In the genomic region with DNA sequence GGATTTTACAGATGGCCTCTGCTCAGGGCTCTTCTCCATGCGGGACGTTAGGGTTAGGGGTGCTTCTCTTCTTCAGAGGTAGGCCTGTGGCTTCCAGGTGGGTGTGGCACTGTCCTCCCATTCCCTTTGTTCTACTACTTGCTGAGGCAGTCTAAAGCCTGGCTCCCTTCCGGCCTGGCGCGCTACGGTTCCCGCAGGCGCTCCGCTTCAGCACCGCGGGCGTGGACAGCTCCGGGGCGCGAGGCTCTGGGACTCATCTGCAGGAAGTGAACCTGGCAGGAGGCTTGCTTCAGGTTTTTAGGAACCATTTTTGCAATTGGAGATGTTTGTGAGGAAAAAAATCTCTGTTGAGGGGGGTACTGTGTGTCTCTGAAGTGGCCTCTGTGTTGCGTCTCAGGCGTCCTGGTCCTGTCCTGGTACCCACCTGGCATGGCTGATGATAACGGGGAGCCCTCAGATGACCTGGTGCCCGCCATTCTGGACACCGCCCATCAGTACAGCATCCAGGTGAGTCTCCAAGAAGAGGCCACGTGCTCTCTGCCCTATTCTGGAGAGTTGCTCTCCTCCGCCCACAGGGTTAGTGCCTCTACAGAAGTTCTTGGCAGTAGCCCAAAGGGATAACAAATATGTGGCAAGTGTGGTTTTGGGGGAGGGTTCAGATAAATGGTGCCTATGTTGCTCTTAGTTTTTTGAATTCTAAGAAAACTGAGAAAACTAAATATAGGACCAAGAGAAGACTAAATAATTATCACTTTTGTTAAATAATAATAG, we compare ENCODE assay signal across 1 cellular context.
TF ChIP-seq lines count a peak whose summit lies in the region.

No MANE protein-coding gene starts in this region.

TF ChIP-seq in HEK293, 187 proteins besides CTCF, POLR2A, EP300 and RAD21 (continued from another document):
- TF ChIP-seq, protein P1, sequence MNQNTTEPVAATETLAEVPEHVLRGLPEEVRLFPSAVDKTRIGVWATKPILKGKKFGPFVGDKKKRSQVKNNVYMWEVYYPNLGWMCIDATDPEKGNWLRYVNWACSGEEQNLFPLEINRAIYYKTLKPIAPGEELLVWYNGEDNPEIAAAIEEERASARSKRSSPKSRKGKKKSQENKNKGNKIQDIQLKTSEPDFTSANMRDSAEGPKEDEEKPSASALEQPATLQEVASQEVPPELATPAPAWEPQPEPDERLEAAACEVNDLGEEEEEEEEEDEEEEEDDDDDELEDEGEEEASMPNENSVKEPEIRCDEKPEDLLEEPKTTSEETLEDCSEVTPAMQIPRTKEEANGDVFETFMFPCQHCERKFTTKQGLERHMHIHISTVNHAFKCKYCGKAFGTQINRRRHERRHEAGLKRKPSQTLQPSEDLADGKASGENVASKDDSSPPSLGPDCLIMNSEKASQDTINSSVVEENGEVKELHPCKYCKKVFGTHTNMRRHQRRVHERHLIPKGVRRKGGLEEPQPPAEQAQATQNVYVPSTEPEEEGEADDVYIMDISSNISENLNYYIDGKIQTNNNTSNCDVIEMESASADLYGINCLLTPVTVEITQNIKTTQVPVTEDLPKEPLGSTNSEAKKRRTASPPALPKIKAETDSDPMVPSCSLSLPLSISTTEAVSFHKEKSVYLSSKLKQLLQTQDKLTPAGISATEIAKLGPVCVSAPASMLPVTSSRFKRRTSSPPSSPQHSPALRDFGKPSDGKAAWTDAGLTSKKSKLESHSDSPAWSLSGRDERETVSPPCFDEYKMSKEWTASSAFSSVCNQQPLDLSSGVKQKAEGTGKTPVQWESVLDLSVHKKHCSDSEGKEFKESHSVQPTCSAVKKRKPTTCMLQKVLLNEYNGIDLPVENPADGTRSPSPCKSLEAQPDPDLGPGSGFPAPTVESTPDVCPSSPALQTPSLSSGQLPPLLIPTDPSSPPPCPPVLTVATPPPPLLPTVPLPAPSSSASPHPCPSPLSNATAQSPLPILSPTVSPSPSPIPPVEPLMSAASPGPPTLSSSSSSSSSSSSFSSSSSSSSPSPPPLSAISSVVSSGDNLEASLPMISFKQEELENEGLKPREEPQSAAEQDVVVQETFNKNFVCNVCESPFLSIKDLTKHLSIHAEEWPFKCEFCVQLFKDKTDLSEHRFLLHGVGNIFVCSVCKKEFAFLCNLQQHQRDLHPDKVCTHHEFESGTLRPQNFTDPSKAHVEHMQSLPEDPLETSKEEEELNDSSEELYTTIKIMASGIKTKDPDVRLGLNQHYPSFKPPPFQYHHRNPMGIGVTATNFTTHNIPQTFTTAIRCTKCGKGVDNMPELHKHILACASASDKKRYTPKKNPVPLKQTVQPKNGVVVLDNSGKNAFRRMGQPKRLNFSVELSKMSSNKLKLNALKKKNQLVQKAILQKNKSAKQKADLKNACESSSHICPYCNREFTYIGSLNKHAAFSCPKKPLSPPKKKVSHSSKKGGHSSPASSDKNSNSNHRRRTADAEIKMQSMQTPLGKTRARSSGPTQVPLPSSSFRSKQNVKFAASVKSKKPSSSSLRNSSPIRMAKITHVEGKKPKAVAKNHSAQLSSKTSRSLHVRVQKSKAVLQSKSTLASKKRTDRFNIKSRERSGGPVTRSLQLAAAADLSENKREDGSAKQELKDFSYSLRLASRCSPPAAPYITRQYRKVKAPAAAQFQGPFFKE (tag by site-specific recombination; IDR thresholded peaks at IDR 0.05; ENCODE audit: borderline replicate concordance), result no peak
- TF ChIP-seq KLF9 (tag by site-specific recombination; IDR thresholded peaks at IDR 0.05; ENCODE audit: low read depth), result peak; percentile 81
- TF ChIP-seq, protein P2, sequence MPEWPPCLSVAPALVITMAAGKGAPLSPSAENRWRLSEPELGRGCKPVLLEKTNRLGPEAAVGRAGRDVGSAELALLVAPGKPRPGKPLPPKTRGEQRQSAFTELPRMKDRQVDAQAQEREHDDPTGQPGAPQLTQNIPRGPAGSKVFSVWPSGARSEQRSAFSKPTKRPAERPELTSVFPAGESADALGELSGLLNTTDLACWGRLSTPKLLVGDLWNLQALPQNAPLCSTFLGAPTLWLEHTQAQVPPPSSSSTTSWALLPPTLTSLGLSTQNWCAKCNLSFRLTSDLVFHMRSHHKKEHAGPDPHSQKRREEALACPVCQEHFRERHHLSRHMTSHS (tag by site-specific recombination; IDR thresholded peaks at IDR 0.05), result no peak
- no peak for TF ChIP-seq ZNF23 (tag by site-specific recombination; IDR thresholded peaks at IDR 0.05; ENCODE audit: borderline replicate concordance)
- peak; percentile 35; the same call in 1 of the 2 replicates for TF ChIP-seq EGR2 (tag by site-specific recombination; IDR thresholded peaks at IDR 0.05; ENCODE audit: low read depth)
- no peak for TF ChIP-seq ZNF335 (tag by site-specific recombination; conservative IDR thresholded peaks at IDR 0.05)
- TF ChIP-seq ZNF426 (tag by site-specific recombination; IDR thresholded peaks at IDR 0.05), result no peak
- TF ChIP-seq, protein P3, sequence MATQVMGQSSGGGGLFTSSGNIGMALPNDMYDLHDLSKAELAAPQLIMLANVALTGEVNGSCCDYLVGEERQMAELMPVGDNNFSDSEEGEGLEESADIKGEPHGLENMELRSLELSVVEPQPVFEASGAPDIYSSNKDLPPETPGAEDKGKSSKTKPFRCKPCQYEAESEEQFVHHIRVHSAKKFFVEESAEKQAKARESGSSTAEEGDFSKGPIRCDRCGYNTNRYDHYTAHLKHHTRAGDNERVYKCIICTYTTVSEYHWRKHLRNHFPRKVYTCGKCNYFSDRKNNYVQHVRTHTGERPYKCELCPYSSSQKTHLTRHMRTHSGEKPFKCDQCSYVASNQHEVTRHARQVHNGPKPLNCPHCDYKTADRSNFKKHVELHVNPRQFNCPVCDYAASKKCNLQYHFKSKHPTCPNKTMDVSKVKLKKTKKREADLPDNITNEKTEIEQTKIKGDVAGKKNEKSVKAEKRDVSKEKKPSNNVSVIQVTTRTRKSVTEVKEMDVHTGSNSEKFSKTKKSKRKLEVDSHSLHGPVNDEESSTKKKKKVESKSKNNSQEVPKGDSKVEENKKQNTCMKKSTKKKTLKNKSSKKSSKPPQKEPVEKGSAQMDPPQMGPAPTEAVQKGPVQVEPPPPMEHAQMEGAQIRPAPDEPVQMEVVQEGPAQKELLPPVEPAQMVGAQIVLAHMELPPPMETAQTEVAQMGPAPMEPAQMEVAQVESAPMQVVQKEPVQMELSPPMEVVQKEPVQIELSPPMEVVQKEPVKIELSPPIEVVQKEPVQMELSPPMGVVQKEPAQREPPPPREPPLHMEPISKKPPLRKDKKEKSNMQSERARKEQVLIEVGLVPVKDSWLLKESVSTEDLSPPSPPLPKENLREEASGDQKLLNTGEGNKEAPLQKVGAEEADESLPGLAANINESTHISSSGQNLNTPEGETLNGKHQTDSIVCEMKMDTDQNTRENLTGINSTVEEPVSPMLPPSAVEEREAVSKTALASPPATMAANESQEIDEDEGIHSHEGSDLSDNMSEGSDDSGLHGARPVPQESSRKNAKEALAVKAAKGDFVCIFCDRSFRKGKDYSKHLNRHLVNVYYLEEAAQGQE (tag by site-specific recombination; IDR thresholded peaks at IDR 0.05), result peak; percentile 97
- TF ChIP-seq ZFHX2 (tag by site-specific recombination; conservative IDR thresholded peaks at IDR 0.05), result peak; percentile 40
- no peak for TF ChIP-seq ZNF37A (tag by site-specific recombination; IDR thresholded peaks at IDR 0.05)
